In the genomic region with DNA sequence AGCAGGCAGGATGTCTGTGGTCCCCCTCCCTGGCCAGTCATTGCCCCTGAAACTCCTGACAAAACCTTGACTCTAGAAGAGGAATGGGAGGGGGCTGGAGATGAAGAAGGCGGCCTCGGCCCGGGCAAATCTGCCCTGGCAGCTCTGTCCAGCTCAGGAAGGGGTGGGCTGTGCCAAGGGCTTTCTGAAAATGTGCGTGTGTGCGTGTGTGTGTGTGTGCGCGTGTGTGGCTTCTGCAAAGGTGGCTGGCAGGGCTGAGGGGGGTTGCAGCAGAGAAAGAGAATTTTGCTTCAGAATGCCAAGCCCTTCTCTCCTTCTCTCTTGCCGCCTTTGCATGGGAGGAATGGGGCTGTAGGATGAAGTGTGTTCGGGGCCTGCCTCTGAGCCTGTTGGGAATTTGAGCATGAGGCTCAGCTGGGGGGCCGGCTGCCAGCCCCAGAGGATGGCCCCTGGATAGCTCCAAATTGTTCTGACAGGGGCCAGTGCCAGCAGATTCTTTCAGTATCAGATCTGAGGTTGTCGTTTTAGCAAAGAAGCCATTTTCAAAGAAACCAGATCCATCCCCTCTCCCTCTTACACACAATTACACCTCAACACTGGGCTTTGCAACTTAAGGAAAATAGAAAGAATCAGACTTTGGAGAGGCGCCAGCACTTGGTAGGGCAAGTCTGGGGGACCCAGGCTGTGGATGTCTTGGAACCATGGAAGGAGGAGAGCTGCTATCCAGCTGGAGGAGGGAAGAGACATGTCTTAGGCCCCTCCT, we compare ENCODE assay signal across 14 cellular contexts. TPM values are rescaled to one million over a fixed set of nuclear protein-coding genes. Genes with fewer than 3 reads are reported as not detected.
DNase-seq lines count a peak whose midpoint lies in the region; ATAC-seq and TF ChIP-seq lines count a peak whose summit lies in the region.
"Had no signal": no experiment of that assay in that cellular context is flagged by ENCODE, and none has a peak within 500 bp of the region (broad histone marks: within the 10 kb centered on the region; RNA-seq: fewer than 3 reads in every experiment).

No MANE protein-coding gene starts in this region.

- no TSS peak for BruUV-seq in PC-9 (replicated peaks; lab: Mats Ljungman, UMichigan)

- ATAC-seq in HG03342 (IDR thresholded peaks at IDR 0.05; ENCODE audit: unreplicated experiment) (no peak), HG03039 (IDR thresholded peaks at IDR 0.05; ENCODE audit: unreplicated experiment) (no peak), HG02870 (IDR thresholded peaks at IDR 0.05; ENCODE audit: unreplicated experiment) (no peak)

- H3K27ac ChIP-seq in PC-9 (peak overlapping the region; percentile 49; the same call in 1 of the 2 replicates), mucosa of rectum (ENCODE audit: low read depth in 2 of 2, low read length in 2 of 2) (no peak overlapping the region), subcutaneous abdominal adipose tissue (ENCODE audit: low read depth, low read length) (peak overlapping the region; percentile 89)
- H3K27ac ChIP-seq: BLaER1 treated with 17β-estradiol and CSF1 and Interleukin-3, amounts not matched to agents 10 nM and 100 nM had no signal

- POLR2A ChIA-PET in PC-9 (lab: Charles Lee; ENCODE audit: unreplicated experiment): interaction anchor here (0.6 to 0.7 kb wide), 4 partner anchors 25 to 181 kb away, joined by 3 to 7 read pairs (median 4); no protein-coding TSS in a partner anchor

- H3K4me1 Mint-ChIP-seq in endothelial cell (ENCODE audit: unreplicated experiment): peaks cover 28% of the 10 kb centered on the region

- H3K36me3 ChIP-seq in PC-9 (ENCODE audit: low read depth) (peaks cover 60% of the 10 kb centered on the region), mucosa of rectum (ENCODE audit: control insufficient read depth in 2 of 2, insufficient read depth in 2 of 2, low read length in 2 of 2) (no peaks in the 10 kb centered on the region), subcutaneous abdominal adipose tissue (ENCODE audit: control insufficient read depth in 5 of 5, insufficient read depth in 5 of 5, low read length in 5 of 5) (peaks cover 0 to 21% (median 12%) of the 10 kb centered on the region in 5 donors)
- H3K36me3 ChIP-seq: BLaER1 treated with 17β-estradiol and CSF1 and Interleukin-3, amounts not matched to agents 10 nM and 100 nM had no signal

- H3K27me3 Mint-ChIP-seq in endothelial cell (ENCODE audit: unreplicated experiment): peaks cover 11% of the 10 kb centered on the region

- H4K20me1 ChIP-seq in PC-9 (ENCODE audit: insufficient read depth): peaks cover 76% of the 10 kb centered on the region
- H4K20me1 ChIP-seq: BLaER1 treated with 17β-estradiol and CSF1 and Interleukin-3, amounts not matched to agents 10 nM and 100 nM had no signal

- H3K4me1 ChIP-seq in PC-9 (replicated peaks; ENCODE audit: insufficient read depth) (peaks cover 71% of the 10 kb centered on the region), mucosa of rectum (ENCODE audit: control insufficient read depth in 2 of 2, insufficient read depth in 2 of 2, low read length in 2 of 2) (peaks cover 9 to 14% of the 10 kb centered on the region in 2 donors), subcutaneous abdominal adipose tissue (ENCODE audit: control insufficient read depth in 5 of 5, insufficient read depth in 5 of 5, low read length in 5 of 5) (peaks cover 14 to 91% (median 85%) of the 10 kb centered on the region in 5 donors)

- H3K27me3 ChIP-seq in PC-9 (ENCODE audit: insufficient read depth, low read depth) (no peaks in the 10 kb centered on the region), mucosa of rectum (ENCODE audit: control insufficient read depth in 2 of 2, insufficient read depth in 2 of 2, low read length in 2 of 2) (peaks cover 14 to 24% of the 10 kb centered on the region in 2 donors), subcutaneous abdominal adipose tissue (ENCODE audit: control insufficient read depth in 5 of 5, insufficient read depth in 4 of 5, low read length in 5 of 5) (no peaks in the 10 kb centered on the region)
- H3K27me3 ChIP-seq: BLaER1 treated with 17β-estradiol and CSF1 and Interleukin-3, amounts not matched to agents 10 nM and 100 nM had no signal

- peak overlapping the region; percentile 99 for H3K4me3 ChIP-seq in PC-9
- H3K4me3 ChIP-seq in mucosa of rectum (ENCODE audit: low read length in 2 of 2): peak overlapping the region; percentile 60 to 71
- peak overlapping the region; percentile 82 to 98 (median 87) for H3K4me3 ChIP-seq in subcutaneous abdominal adipose tissue (ENCODE audit: low read depth in 1 of 5, low read length in 5 of 5)
- H3K4me3 ChIP-seq: BLaER1 treated with 17β-estradiol and CSF1 and Interleukin-3, amounts not matched to agents 10 nM and 100 nM had no signal

- H3K27ac Mint-ChIP-seq in endothelial cell (ENCODE audit: unreplicated experiment): no peak overlapping the region
- H3K27ac Mint-ChIP-seq: activated naive CD8-positive, alpha-beta T cell treated with anti-CD3 and anti-CD28 coated beads, Interleukin-2, amount 10 ng/mL, durations not matched to agents 7 days and 5 days had no signal

- no peaks in the 10 kb centered on the region for H3K9me3 Mint-ChIP-seq in endothelial cell (ENCODE audit: unreplicated experiment)
- H3K9me3 Mint-ChIP-seq: activated naive CD8-positive, alpha-beta T cell treated with anti-CD3 and anti-CD28 coated beads, Interleukin-2, amount 10 ng/mL, durations not matched to agents 7 days and 5 days had no signal

- DNase-seq in PC-9: no peak
- DNase-seq in endothelial cell (ENCODE audit: low spot score): no peak
- DNase-seq in stimulated activated CD4-positive, alpha-beta T cell treated with anti-CD3 and anti-CD28 coated beads, Interleukin-1b, Interleukin-23, amount 100 ng/mL, for 48 hours: no peak
- DNase-seq: activated naive CD8-positive, alpha-beta T cell treated with anti-CD3 and anti-CD28 coated beads, Interleukin-2, amount 10 ng/mL, durations not matched to agents 7 days and 5 days; effector CD4-positive, alpha-beta T cell; midbrain; MM.1S; NCI-H446 had no signal

- no peaks in the 10 kb centered on the region for H3K36me3 Mint-ChIP-seq in endothelial cell (ENCODE audit: low read depth, unreplicated experiment)
- H3K36me3 Mint-ChIP-seq: activated naive CD8-positive, alpha-beta T cell treated with anti-CD3 and anti-CD28 coated beads, Interleukin-2, amount 10 ng/mL, durations not matched to agents 7 days and 5 days had no signal

- no peaks in the 10 kb centered on the region for H3K9me2 ChIP-seq in PC-9 (ENCODE audit: insufficient read depth)

- peak overlapping the region; percentile 97 for H3K4me3 Mint-ChIP-seq in endothelial cell (ENCODE audit: unreplicated experiment)
- H3K4me3 Mint-ChIP-seq: activated naive CD8-positive, alpha-beta T cell treated with anti-CD3 and anti-CD28 coated beads, Interleukin-2, amount 10 ng/mL, durations not matched to agents 7 days and 5 days had no signal

- peaks cover 71% of the 10 kb centered on the region for H3F3A ChIP-seq in PC-9 (ENCODE audit: insufficient read depth, low read depth)

- intact Hi-C loops in PC-9 (cut with micrococcal nuclease; ENCODE audit: unreplicated experiment): loop anchor here (5.0 kb wide), 1 partner anchor 182 kb away; no protein-coding TSS in a partner anchor

- no peak overlapping the region for H2AFZ ChIP-seq in PC-9

- CTCF ChIA-PET in PC-9 (lab: Charles Lee): no interaction called here

- H3K9me3 ChIP-seq in PC-9 (ENCODE audit: insufficient read depth, low read depth) (no peaks in the 10 kb centered on the region), mucosa of rectum (ENCODE audit: control insufficient read depth in 2 of 2, low read length in 2 of 2) (no peaks in the 10 kb centered on the region), subcutaneous abdominal adipose tissue (ENCODE audit: control insufficient read depth in 5 of 5, low read length in 5 of 5) (no peaks in the 10 kb centered on the region)
- H3K9me3 ChIP-seq: BLaER1 treated with 17β-estradiol and CSF1 and Interleukin-3, amounts not matched to agents 10 nM and 100 nM had no signal

- H3K79me2 ChIP-seq in PC-9 (ENCODE audit: low read depth): peaks cover 86% of the 10 kb centered on the region

- H3K9ac ChIP-seq in mucosa of rectum (ENCODE audit: low read depth in 1 of 2, low read length in 2 of 2): no peak overlapping the region
- H3K9ac ChIP-seq in subcutaneous abdominal adipose tissue (ENCODE audit: low read length in 5 of 5): peak overlapping the region; percentile 50 to 89 (median 85)
- H3K9ac ChIP-seq: BLaER1 treated with 17β-estradiol and CSF1 and Interleukin-3, amounts not matched to agents 10 nM and 100 nM had no signal

- TF ChIP-seq CTCF in PC-9 (conservative IDR thresholded peaks at IDR 0.05) (no peak), endothelial cell (IDR thresholded peaks at IDR 0.05; ENCODE audit: unreplicated experiment) (no peak)

- peak overlapping the region; percentile 97 for H3K4me2 ChIP-seq in PC-9
- H3K4me2 ChIP-seq: BLaER1 treated with 17β-estradiol and CSF1 and Interleukin-3, amounts not matched to agents 10 nM and 100 nM had no signal

RNA-seq across cellular contexts. Expression of a gene that starts 3.5 kb away (rescaled TPM):
- 79.8 and 89.3 TPM in 2 replicates for total RNA-seq in PC-9 (2021)
- 73.5 TPM for total RNA-seq in endothelial cell (ENCODE audit: unreplicated experiment)

Comparison
In these comparisons a context has a peak if more than half of its experiments do, and no peak if none do; other contexts are left out.
1. H3K27ac ChIP-seq: peak in PC-9 (single experiment) and subcutaneous abdominal adipose tissue (single experiment); none in mucosa of rectum (0 of 2).
2. H3K9ac ChIP-seq: peak in subcutaneous abdominal adipose tissue (5 of 5); none in mucosa of rectum (0 of 2).
3. Peak in every context shown above with its lines, with median percentiles within 50 percentile points of each other: H3K4me3 ChIP-seq.